Comparison of ENCODE assay signal across 1 cellular context in the genomic region with DNA sequence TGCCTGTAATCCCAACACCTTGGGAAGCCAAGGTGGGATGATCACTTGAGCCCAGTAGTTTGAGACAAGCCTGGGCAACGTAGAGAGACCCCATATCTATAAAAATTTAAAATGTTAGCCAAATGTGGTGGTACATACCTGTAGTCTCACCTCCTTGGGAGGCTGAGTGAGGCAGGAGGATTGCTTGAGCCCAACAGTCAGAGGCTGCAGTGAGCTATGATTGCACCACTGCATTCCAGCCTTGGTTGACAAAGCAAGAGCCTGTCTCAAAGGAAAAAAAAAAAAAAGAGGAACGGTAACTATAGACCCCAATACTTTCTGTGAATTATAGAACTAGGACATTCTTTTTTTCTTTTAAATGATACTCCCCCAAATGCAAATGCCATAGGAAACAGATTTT.
TF ChIP-seq lines count a peak whose summit lies in the region.

No MANE protein-coding gene starts in this region.

TF ChIP-seq in HCT116, 20 proteins besides CTCF, POLR2A, EP300 and RAD21 (continued from another document):
- TF ChIP-seq ZNF274 (IDR thresholded peaks at IDR 0.05; ENCODE audit: low read depth, low read length) (no peak), SP1 (IDR thresholded peaks at IDR 0.05; ENCODE audit: low read depth) (no peak)
- TF ChIP-seq, protein P1, sequence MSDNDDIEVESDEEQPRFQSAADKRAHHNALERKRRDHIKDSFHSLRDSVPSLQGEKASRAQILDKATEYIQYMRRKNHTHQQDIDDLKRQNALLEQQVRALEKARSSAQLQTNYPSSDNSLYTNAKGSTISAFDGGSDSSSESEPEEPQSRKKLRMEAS (IDR thresholded peaks at IDR 0.05): no peak
- TF ChIP-seq, protein P2, sequence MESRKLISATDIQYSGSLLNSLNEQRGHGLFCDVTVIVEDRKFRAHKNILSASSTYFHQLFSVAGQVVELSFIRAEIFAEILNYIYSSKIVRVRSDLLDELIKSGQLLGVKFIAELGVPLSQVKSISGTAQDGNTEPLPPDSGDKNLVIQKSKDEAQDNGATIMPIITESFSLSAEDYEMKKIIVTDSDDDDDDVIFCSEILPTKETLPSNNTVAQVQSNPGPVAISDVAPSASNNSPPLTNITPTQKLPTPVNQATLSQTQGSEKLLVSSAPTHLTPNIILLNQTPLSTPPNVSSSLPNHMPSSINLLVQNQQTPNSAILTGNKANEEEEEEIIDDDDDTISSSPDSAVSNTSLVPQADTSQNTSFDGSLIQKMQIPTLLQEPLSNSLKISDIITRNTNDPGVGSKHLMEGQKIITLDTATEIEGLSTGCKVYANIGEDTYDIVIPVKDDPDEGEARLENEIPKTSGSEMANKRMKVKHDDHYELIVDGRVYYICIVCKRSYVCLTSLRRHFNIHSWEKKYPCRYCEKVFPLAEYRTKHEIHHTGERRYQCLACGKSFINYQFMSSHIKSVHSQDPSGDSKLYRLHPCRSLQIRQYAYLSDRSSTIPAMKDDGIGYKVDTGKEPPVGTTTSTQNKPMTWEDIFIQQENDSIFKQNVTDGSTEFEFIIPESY (IDR thresholded peaks at IDR 0.05; ENCODE audit: extremely low read depth, insufficient replicate concordance, low read length): no peak
